Comparison of ENCODE assay signal across 21 cellular contexts in the genomic region with DNA sequence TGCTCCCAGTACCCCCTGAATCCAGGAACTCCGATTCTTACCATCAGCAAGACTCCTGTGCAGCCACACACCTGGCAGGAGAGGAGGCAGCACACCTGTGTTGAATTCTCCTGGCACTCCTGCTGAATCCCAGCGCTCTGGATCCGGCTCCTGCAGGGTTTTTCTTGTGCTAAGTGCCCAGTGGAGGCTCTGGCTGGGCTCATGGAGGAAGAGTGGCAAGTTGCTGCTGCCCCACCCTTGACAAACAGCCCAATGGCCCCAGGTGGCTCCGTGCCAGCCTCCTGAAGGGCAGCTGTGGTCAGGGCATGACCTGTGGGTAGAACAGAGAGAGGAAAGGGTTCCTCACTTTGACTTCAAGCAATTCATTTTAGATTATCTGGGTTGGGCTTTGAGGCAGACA. TPM values are rescaled to one million over a fixed set of nuclear protein-coding genes. Genes with fewer than 3 reads are reported as not detected.
A peak's percentile ranks its signal among the peaks of the same experiment; 100 is the strongest.
DNase-seq lines count a peak whose midpoint lies in the region; ATAC-seq and TF ChIP-seq lines count a peak whose summit lies in the region.
"Had no signal": no experiment of that assay in that cellular context is flagged by ENCODE, and none has a peak within 500 bp of the region (broad histone marks: within the 10 kb centered on the region; RNA-seq: fewer than 3 reads in every experiment).

No MANE protein-coding gene starts in this region.

- TF ChIP-seq CTCF in MCF 10A (IDR thresholded peaks at IDR 0.05; ENCODE audit: unreplicated experiment) (no peak), mammary epithelial cell (conservative IDR thresholded peaks at IDR 0.05 in 1 of 2, IDR thresholded peaks at IDR 0.05 in 1 of 2; ENCODE audit: extremely low read depth in 1 of 2, insufficient read depth in 1 of 2, low read depth in 1 of 2, low read length in 2 of 2) (no peak), left lung (IDR thresholded peaks at IDR 0.05) (no peak), A673 (conservative IDR thresholded peaks at IDR 0.05; ENCODE audit: low read depth, low read length) (no peak)

- H3K27me3 ChIP-seq in mammary epithelial cell (ENCODE audit: insufficient read depth, low read length) (peaks cover 7% of the 10 kb centered on the region), left lung (no peaks in the 10 kb centered on the region), A673 (replicated peaks; ENCODE audit: insufficient read depth, low read depth, low read length, poor library complexity) (peaks cover 82% of the 10 kb centered on the region)

- no peaks in the 10 kb centered on the region for H3K36me3 ChIP-seq in mammary epithelial cell (ENCODE audit: insufficient read depth, low read length)
- H3K36me3 ChIP-seq in left lung, result peaks cover 0 to 11% of the 10 kb centered on the region in 2 donors
- H3K36me3 ChIP-seq in A673 (ENCODE audit: insufficient read depth, low read length, poor library complexity, severe bottlenecking), result no peaks in the 10 kb centered on the region
- H3K36me3 ChIP-seq: left ventricle myocardium inferior, prostate gland had no signal

- ATAC-seq in left lung (peak; percentile 79), T-cell (replicated peaks in 1 of 4) (no peak), HG02610 (IDR thresholded peaks at IDR 0.05; ENCODE audit: unreplicated experiment) (no peak)
- ATAC-seq: HCT116; naive thymus-derived CD8-positive, alpha-beta T cell; stimulated activated naive CD8-positive, alpha-beta T cell treated with anti-CD3 and anti-CD28 coated beads, Interleukin-15, Interleukin-2, amounts not matched to agents 100 U/mL and 50 U/mL, for 24 hours had no signal

- H2AFZ ChIP-seq in mammary epithelial cell (ENCODE audit: low read depth, low read length), result no peak overlapping the region

- H3K9ac ChIP-seq in mammary epithelial cell (ENCODE audit: insufficient read depth, low read length), result no peak overlapping the region

- intact Hi-C loops in MCF 10A (cut with micrococcal nuclease), result no loop called here
- intact Hi-C loops in mammary epithelial cell (cut with micrococcal nuclease), result no loop called here
- intact Hi-C loops in left lung (cut with DNase I), result no loop called here
- intact Hi-C loops in A673 (cut with micrococcal nuclease; ENCODE audit: unreplicated experiment), result no loop called here

- no peaks in the 10 kb centered on the region for H3K79me2 ChIP-seq in mammary epithelial cell (ENCODE audit: insufficient read depth, low read length)

- WGBS in mammary epithelial cell (ENCODE audit: low coverage, missing lambda C conversion rate), result 54% methylated on average over 3 of the region's 4 CpGs

- CTCF ChIA-PET in MCF 10A (lab: Yijun Ruan, JAX) (interaction anchor here (0.5 to 2.5 kb wide), 2 partner anchors 10 to 333 kb away, joined by 3 to 9 read pairs; no protein-coding TSS in a partner anchor), mammary epithelial cell (lab: Charles Lee; ENCODE audit: low non-redundant PET) (no interaction called here), A673 (lab: Charles Lee) (no interaction called here), T-cell (lab: Charles Lee) (interaction anchor here in 1 of 2 donors (0.5 kb wide), 1 partner anchor 846 kb away, joined by 3 read pairs; no protein-coding TSS in a partner anchor)

- H3K9me3 Mint-ChIP-seq in MCF 10A (ENCODE audit: unreplicated experiment) (no peaks in the 10 kb centered on the region), T-cell (no peaks in the 10 kb centered on the region)
- H3K9me3 Mint-ChIP-seq: naive thymus-derived CD8-positive, alpha-beta T cell had no signal

- H3K27me3 Mint-ChIP-seq in MCF 10A (ENCODE audit: insufficient read depth, unreplicated experiment) (peaks cover 8% of the 10 kb centered on the region), T-cell (no peaks in the 10 kb centered on the region)
- H3K27me3 Mint-ChIP-seq: naive thymus-derived CD8-positive, alpha-beta T cell had no signal

- H3K27ac Mint-ChIP-seq in MCF 10A (ENCODE audit: low read depth, unreplicated experiment) (no peak overlapping the region), T-cell (no peak overlapping the region)

- dilution Hi-C loops in mammary epithelial cell (cut with HindIII; ENCODE audit: low sequenced_read_pairs), result no loop called here

- H3K27ac ChIP-seq in mammary epithelial cell (ENCODE audit: insufficient read depth, low read depth, low read length) (no peak overlapping the region), left lung (no peak overlapping the region), A673 (ENCODE audit: low read depth, low read length, poor library complexity, severe bottlenecking) (no peak overlapping the region)
- H3K27ac ChIP-seq: left ventricle myocardium inferior, RWPE1 had no signal

- H4K20me1 ChIP-seq in mammary epithelial cell (ENCODE audit: insufficient read depth, low read length), result no peaks in the 10 kb centered on the region

- no peak overlapping the region for H3K4me2 ChIP-seq in mammary epithelial cell (ENCODE audit: insufficient read depth, low read depth, low read length)

- DNase-seq in MCF 10A (ENCODE audit: unreplicated experiment) (peak; percentile 6), mammary epithelial cell (no peak), NCI-H748 treated with DMSO at 0.1 percent for 48 hours (lab: John Stamatoyannopoulos, UW) (peak; percentile 29), left lung (peak; percentile 47 to 82), A673 (ENCODE audit: low spot score) (no peak), T-cell (no peak), NCI-H524 treated with DMSO at 0.1 percent for 48 hours (lab: John Stamatoyannopoulos, UW) (no peak)
- DNase-seq: activated CD8-positive, alpha-beta memory T cell treated with anti-CD3 and anti-CD28 coated beads, Interleukin-2, amount 50 U/mL, for 4 hours; aorta; foreskin fibroblast; GDM1; Kasumi-1; left ventricle myocardium inferior; naive thymus-derived CD8-positive, alpha-beta T cell; NCI-H1436 treated with DMSO at 0.1 percent for 48 hours; NCI-H82; stimulated activated naive CD8-positive, alpha-beta T cell treated with anti-CD3 and anti-CD28 coated beads, Interleukin-15, Interleukin-2, amounts not matched to agents 100 U/mL and 50 U/mL, for 24 hours had no signal

- H3K4me3 Mint-ChIP-seq in MCF 10A (ENCODE audit: unreplicated experiment) (no peak overlapping the region), T-cell (no peak overlapping the region)
- H3K4me3 Mint-ChIP-seq: naive thymus-derived CD8-positive, alpha-beta T cell had no signal

- no peaks in the 10 kb centered on the region for H3K4me1 Mint-ChIP-seq in MCF 10A (ENCODE audit: insufficient read depth, unreplicated experiment)
- H3K4me1 Mint-ChIP-seq in T-cell, result peaks cover 20 to 29% (median 29%) of the 10 kb centered on the region in 3 donors

- in situ Hi-C loops in mammary epithelial cell (cut with MboI; ENCODE audit: low sequenced_read_pairs in 2 of 2), result no loop called here

- H3K4me3 ChIP-seq in mammary epithelial cell (replicated peaks in 1 of 3; ENCODE audit: insufficient read depth in 1 of 3, low read depth in 2 of 3, low read length in 3 of 3) (no peak overlapping the region), left lung (no peak overlapping the region), A673 (ENCODE audit: low read depth, low read length, poor library complexity, severe bottlenecking) (no peak overlapping the region)
- H3K4me3 ChIP-seq: left ventricle myocardium inferior, prostate gland had no signal

- H3K9me3 ChIP-seq in mammary epithelial cell (replicated peaks; ENCODE audit: insufficient read depth, low read length) (no peaks in the 10 kb centered on the region), left lung (no peaks in the 10 kb centered on the region), A673 (ENCODE audit: low read depth, low read length, poor library complexity, severe bottlenecking) (no peaks in the 10 kb centered on the region)
- H3K9me3 ChIP-seq: left ventricle myocardium inferior, prostate gland had no signal

- POLR2A ChIA-PET in MCF 10A (lab: Yijun Ruan, JAX), result no interaction called here
- POLR2A ChIA-PET in A673 (lab: Charles Lee; ENCODE audit: low non-redundant PET), result no interaction called here
- POLR2A ChIA-PET in T-cell (lab: Charles Lee), result no interaction called here

- H3K36me3 Mint-ChIP-seq in MCF 10A (ENCODE audit: insufficient read depth, unreplicated experiment) (no peaks in the 10 kb centered on the region), T-cell (peaks cover 44% of the 10 kb centered on the region)

- no peaks in the 10 kb centered on the region for H3K4me1 ChIP-seq in mammary epithelial cell (ENCODE audit: insufficient read depth, low read length)
- H3K4me1 ChIP-seq in left lung, result peaks cover 0 to 22% of the 10 kb centered on the region in 2 donors
- H3K4me1 ChIP-seq in A673 (ENCODE audit: insufficient read depth, low read length, poor library complexity, severe bottlenecking), result no peaks in the 10 kb centered on the region
- H3K4me1 ChIP-seq: left ventricle myocardium inferior, prostate gland had no signal

- BruUV-seq in MCF 10A (replicated peaks; lab: Mats Ljungman, UMichigan), result no TSS peak
- BruUV-seq in mammary epithelial cell (replicated peaks; lab: Mats Ljungman, UMichigan), result no TSS peak
- no TSS peak for BruUV-seq in A673 (replicated peaks; lab: Mats Ljungman, UMichigan)

RNA-seq across cellular contexts. Expression of gene CRACR2A, which starts 20.0 kb away (rescaled TPM):
- total RNA-seq in MCF 10A (2022) (not detected in 2 replicates), mammary epithelial cell (under 1 TPM in 1 of 2 donors, not detected in 1; 0.17 TPM), left lung (1 to 10 TPM; 3.6 to 6.5 TPM), A673 (2021) (0.13 TPM in 1 of 2 replicates, not detected in the other), T-cell (10 to 100 TPM; 38.3 to 47.0 (median 40.6) TPM)
- polyA plus RNA-seq in mammary epithelial cell, result 0.10 TPM
- polyA minus RNA-seq in mammary epithelial cell, result not detected

Comparison
In these comparisons a context has a peak if more than half of its experiments do, and no peak if none do; other contexts are left out.
1. DNase-seq: peak in MCF 10A (single experiment), NCI-H748 treated with DMSO at 0.1 percent for 48 hours (single experiment) and left lung (2 of 2); none in mammary epithelial cell (single experiment), A673 (single experiment), T-cell (0 of 34) and NCI-H524 treated with DMSO at 0.1 percent for 48 hours (single experiment).
2. RNA of gene CRACR2A, which starts 20.0 kb away (total RNA-seq): 38.3 to 47.0 TPM in T-cell; 3.6 to 6.5 TPM in left lung, 0.17 TPM in mammary epithelial cell, 0.13 TPM in A673 and not detected in MCF 10A; every median in the first group is over 4 times any median in the second.